1 cellular context compared by ENCODE assay signal in the genomic region with DNA sequence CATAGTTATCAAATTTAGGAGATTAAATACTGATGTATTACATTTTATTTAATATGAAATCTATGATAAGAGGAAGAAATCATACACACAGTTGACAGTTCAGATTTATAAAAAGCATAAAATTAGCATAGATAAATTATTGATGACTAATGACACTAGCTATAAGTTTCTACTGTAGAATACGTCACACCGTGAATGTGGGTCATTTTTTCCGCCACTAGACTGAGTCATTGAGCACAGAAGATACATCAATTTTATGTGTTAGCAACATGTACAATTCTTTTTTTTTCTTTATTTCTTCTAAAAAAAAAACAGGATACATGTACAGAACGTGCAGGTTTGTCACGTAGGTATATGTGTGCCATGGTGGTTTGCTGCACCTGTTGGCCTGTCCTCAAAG.
TF ChIP-seq lines count a peak whose summit lies in the region.

No MANE protein-coding gene starts in this region.

TF ChIP-seq in GM12878, 131 proteins besides CTCF, POLR2A, EP300 and RAD21:
- TF ChIP-seq MYB (IDR thresholded peaks at IDR 0.05; ENCODE audit: borderline replicate concordance, low read depth, low read length) (no peak), ZZZ3 (IDR thresholded peaks at IDR 0.05; ENCODE audit: control insufficient read depth, insufficient read length, low read depth) (no peak), ZNF384 (IDR thresholded peaks at IDR 0.05; ENCODE audit: borderline replicate concordance, low read depth, low read length) (no peak), KLF5 (IDR thresholded peaks at IDR 0.05; ENCODE audit: partially characterized antibody) (no peak), HDGF (IDR thresholded peaks at IDR 0.05) (no peak), MYC (IDR thresholded peaks at IDR 0.05; ENCODE audit: insufficient read depth, insufficient read length, insufficient replicate concordance, low read length, severe bottlenecking) (no peak), WRNIP1 (IDR thresholded peaks at IDR 0.05; ENCODE audit: borderline replicate concordance, low read depth, low read length) (no peak)
- TF ChIP-seq, protein P1, sequence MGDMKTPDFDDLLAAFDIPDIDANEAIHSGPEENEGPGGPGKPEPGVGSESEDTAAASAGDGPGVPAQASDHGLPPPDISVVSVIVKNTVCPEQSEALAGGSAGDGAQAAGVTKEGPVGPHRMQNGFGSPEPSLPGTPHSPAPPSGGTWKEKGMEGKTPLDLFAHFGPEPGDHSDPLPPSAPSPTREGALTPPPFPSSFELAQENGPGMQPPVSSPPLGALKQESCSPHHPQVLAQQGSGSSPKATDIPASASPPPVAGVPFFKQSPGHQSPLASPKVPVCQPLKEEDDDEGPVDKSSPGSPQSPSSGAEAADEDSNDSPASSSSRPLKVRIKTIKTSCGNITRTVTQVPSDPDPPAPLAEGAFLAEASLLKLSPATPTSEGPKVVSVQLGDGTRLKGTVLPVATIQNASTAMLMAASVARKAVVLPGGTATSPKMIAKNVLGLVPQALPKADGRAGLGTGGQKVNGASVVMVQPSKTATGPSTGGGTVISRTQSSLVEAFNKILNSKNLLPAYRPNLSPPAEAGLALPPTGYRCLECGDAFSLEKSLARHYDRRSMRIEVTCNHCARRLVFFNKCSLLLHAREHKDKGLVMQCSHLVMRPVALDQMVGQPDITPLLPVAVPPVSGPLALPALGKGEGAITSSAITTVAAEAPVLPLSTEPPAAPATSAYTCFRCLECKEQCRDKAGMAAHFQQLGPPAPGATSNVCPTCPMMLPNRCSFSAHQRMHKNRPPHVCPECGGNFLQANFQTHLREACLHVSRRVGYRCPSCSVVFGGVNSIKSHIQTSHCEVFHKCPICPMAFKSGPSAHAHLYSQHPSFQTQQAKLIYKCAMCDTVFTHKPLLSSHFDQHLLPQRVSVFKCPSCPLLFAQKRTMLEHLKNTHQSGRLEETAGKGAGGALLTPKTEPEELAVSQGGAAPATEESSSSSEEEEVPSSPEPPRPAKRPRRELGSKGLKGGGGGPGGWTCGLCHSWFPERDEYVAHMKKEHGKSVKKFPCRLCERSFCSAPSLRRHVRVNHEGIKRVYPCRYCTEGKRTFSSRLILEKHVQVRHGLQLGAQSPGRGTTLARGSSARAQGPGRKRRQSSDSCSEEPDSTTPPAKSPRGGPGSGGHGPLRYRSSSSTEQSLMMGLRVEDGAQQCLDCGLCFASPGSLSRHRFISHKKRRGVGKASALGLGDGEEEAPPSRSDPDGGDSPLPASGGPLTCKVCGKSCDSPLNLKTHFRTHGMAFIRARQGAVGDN (IDR thresholded peaks at IDR 0.05) = no peak
